In genomic region chr1:42947137-42947536, GRCh38 we compare ENCODE assay signal across 10 cellular contexts. TPM values are rescaled to one million over a fixed set of nuclear protein-coding genes. Genes with fewer than 3 reads are reported as not detected.
DNase-seq lines count a peak whose midpoint lies in the region; ATAC-seq, FAIRE-seq and TF ChIP-seq lines count a peak whose summit lies in the region.
"Had no signal": no experiment of that assay in that cellular context is flagged by ENCODE, and none has a peak within 500 bp of the region (broad histone marks: within the 10 kb centered on the region; RNA-seq: fewer than 3 reads in every experiment).

No MANE protein-coding gene starts in this region.

- peaks cover 10% of the 10 kb centered on the region for H3K36me3 ChIP-seq in CD4-positive, alpha-beta memory T cell (ENCODE audit: insufficient read depth, low read length)
- H3K36me3 ChIP-seq in adipocyte (ENCODE audit: control insufficient read depth, insufficient read depth, low read length, severe bottlenecking), result peaks cover 5% of the 10 kb centered on the region
- H3K36me3 ChIP-seq in naive thymus-derived CD4-positive, alpha-beta T cell (ENCODE audit: control insufficient read depth in 2 of 3, insufficient read depth in 3 of 3, low read length in 3 of 3), result peaks cover 2 to 15% (median 9%) of the 10 kb centered on the region in 3 experiments

- H3K9me3 ChIP-seq in A549, result no peaks in the 10 kb centered on the region
- no peaks in the 10 kb centered on the region for H3K9me3 ChIP-seq in CD4-positive, alpha-beta memory T cell (ENCODE audit: control insufficient read depth in 1 of 2, low read length in 2 of 2)
- no peaks in the 10 kb centered on the region for H3K9me3 ChIP-seq in adipocyte (ENCODE audit: control insufficient read depth, low read length)
- H3K9me3 ChIP-seq in naive thymus-derived CD4-positive, alpha-beta T cell (ENCODE audit: control insufficient read depth in 2 of 3, low read length in 3 of 3), result no peaks in the 10 kb centered on the region

- H3K4me1 ChIP-seq in A549 (peaks cover 98% of the 10 kb centered on the region), adipocyte (ENCODE audit: control insufficient read depth, insufficient read depth, low read length) (peaks cover 50% of the 10 kb centered on the region)
- peaks cover 95% of the 10 kb centered on the region for H3K4me1 ChIP-seq in CD4-positive, alpha-beta memory T cell (ENCODE audit: insufficient read depth, low read length)
- H3K4me1 ChIP-seq in naive thymus-derived CD4-positive, alpha-beta T cell (ENCODE audit: control insufficient read depth in 2 of 2, insufficient read depth in 2 of 2, low read length in 2 of 2), result peaks cover 91 to 94% of the 10 kb centered on the region in 2 donors

- CTCF ChIA-PET in A549 (lab: Yijun Ruan, JAX), result interaction anchor here (1.8 to 5.7 kb wide), 2 partner anchors 10 to 126 kb away, joined by 7 to 38 read pairs; no protein-coding TSS in a partner anchor
- CTCF ChIA-PET in CD4-positive, alpha-beta memory T cell (lab: Charles Lee; ENCODE audit: partially characterized antibody), result interaction anchor here (0.9 to 1.9 kb wide), 4 partner anchors 10 to 126 kb away, joined by 3 to 7 read pairs (median 4); no protein-coding TSS in a partner anchor
- CTCF ChIA-PET in naive thymus-derived CD4-positive, alpha-beta T cell (lab: Charles Lee), result no interaction called here

- no peak for DNase-seq in A549 (ENCODE audit: low read depth in 1 of 2, low spot score in 1 of 2)
- DNase-seq in CD4-positive, alpha-beta memory T cell, result no peak
- DNase-seq in adipocyte (ENCODE audit: low read depth), result no peak
- no peak for DNase-seq in naive thymus-derived CD4-positive, alpha-beta T cell
- no peak for DNase-seq in central memory CD4-positive, alpha-beta T cell
- DNase-seq in NCI-H524 treated with DMSO at 0.1 percent for 48 hours (lab: John Stamatoyannopoulos, UW), result no peak
- no peak for DNase-seq in NCI-H526 treated with DMSO at 0.1 percent for 48 hours (lab: John Stamatoyannopoulos, UW)
- DNase-seq: activated CD8-positive, alpha-beta memory T cell treated with anti-CD3 and anti-CD28 coated beads, Interleukin-2, amount 50 U/mL, for 48 hours; stimulated activated CD4-positive, alpha-beta T cell treated with anti-CD3 and anti-CD28 coated beads, Interleukin-12 subunit alpha, Interleukin-12 subunit beta, amount 100 ng/mL, for 4 hours had no signal

- peaks cover 74 to 98% (median 89%) of the 10 kb centered on the region in 4 donors for H3K4me1 Mint-ChIP-seq in CD4-positive, alpha-beta memory T cell
- H3K4me1 Mint-ChIP-seq in naive thymus-derived CD4-positive, alpha-beta T cell, result peaks cover 80 to 98% (median 96%) of the 10 kb centered on the region in 7 donors

- no peak for TF ChIP-seq POLR2A in A549 (IDR thresholded peaks at IDR 0.05; ENCODE audit: low read length)

- WGBS in A549 (ENCODE audit: missing lambda C conversion rate), result 74% methylated on average over 4 of the region's 4 CpGs

- peaks cover 20 to 29% of the 10 kb centered on the region in 2 donors for H3K36me3 Mint-ChIP-seq in CD4-positive, alpha-beta memory T cell
- peaks cover 4 to 35% (median 15%) of the 10 kb centered on the region in 5 donors for H3K36me3 Mint-ChIP-seq in naive thymus-derived CD4-positive, alpha-beta T cell

- POLR2A ChIA-PET in A549 (lab: Yijun Ruan, JAX), result interaction anchor here (0.7 kb wide), 1 partner anchor 8 kb away, joined by 3 read pairs; no protein-coding TSS in a partner anchor
- POLR2A ChIA-PET in CD4-positive, alpha-beta memory T cell (lab: Charles Lee; ENCODE audit: partially characterized antibody), result interaction anchor here (1.5 to 23.8 kb wide), 3 partner anchors 5 to 23 kb away, joined by 6 to 555 read pairs (median 555); partner anchors contain the start of gene SLC2A1
- POLR2A ChIA-PET in naive thymus-derived CD4-positive, alpha-beta T cell (lab: Charles Lee), result interaction anchor here (0.9 to 16.3 kb wide), 5 partner anchors 7 to 22 kb away, joined by 4 to 134 read pairs (median 13); partner anchors contain the start of gene SLC2A1

- no peaks in the 10 kb centered on the region for H3K27me3 ChIP-seq in CD4-positive, alpha-beta memory T cell (ENCODE audit: insufficient read depth, low read length)
- no peaks in the 10 kb centered on the region for H3K27me3 ChIP-seq in adipocyte (replicated peaks; ENCODE audit: control insufficient read depth, insufficient read depth, low read length)
- H3K27me3 ChIP-seq in naive thymus-derived CD4-positive, alpha-beta T cell (ENCODE audit: control insufficient read depth in 2 of 2, insufficient read depth in 2 of 2, low read length in 2 of 2), result no peaks in the 10 kb centered on the region

- ATAC-seq in A549 (no peak), GM21529 (IDR thresholded peaks at IDR 0.05; ENCODE audit: unreplicated experiment) (no peak)
- no peak for ATAC-seq in naive thymus-derived CD4-positive, alpha-beta T cell

- H3K9ac ChIP-seq in adipocyte (ENCODE audit: low read length), result peak overlapping the region; percentile 8

- H3K27ac ChIP-seq in A549, result peak overlapping the region; percentile 91 to 99; a peak in 5 of 6 replicates
- no peak overlapping the region for H3K27ac ChIP-seq in CD4-positive, alpha-beta memory T cell (ENCODE audit: low read depth, low read length)
- H3K27ac ChIP-seq in naive thymus-derived CD4-positive, alpha-beta T cell (ENCODE audit: low read depth, low read length), result no peak overlapping the region

- H3K27me3 Mint-ChIP-seq in CD4-positive, alpha-beta memory T cell, result no peaks in the 10 kb centered on the region
- H3K27me3 Mint-ChIP-seq in naive thymus-derived CD4-positive, alpha-beta T cell, result no peaks in the 10 kb centered on the region

- peak overlapping the region; percentile 76; the same call in 1 of the 3 replicates for H3K4me2 ChIP-seq in A549

- no peak for TF ChIP-seq CTCF in A549 (IDR thresholded peaks at IDR 0.05)

- H3K9me3 Mint-ChIP-seq in CD4-positive, alpha-beta memory T cell, result no peaks in the 10 kb centered on the region
- H3K9me3 Mint-ChIP-seq in naive thymus-derived CD4-positive, alpha-beta T cell, result no peaks in the 10 kb centered on the region

- H3K4me3 ChIP-seq in A549, result no peak overlapping the region
- no peak overlapping the region for H3K4me3 ChIP-seq in CD4-positive, alpha-beta memory T cell (ENCODE audit: low read length in 2 of 2)
- H3K4me3 ChIP-seq in adipocyte (ENCODE audit: low read length), result peak overlapping the region; percentile 3
- H3K4me3 ChIP-seq in naive thymus-derived CD4-positive, alpha-beta T cell (ENCODE audit: low read length), result no peak overlapping the region

- FAIRE-seq in A549 (lab: Jason Lieb, UNC), result no peak

- H3K27ac Mint-ChIP-seq in CD4-positive, alpha-beta memory T cell, result peak overlapping the region in 6 of 7 donors; percentile 15 to 93 (median 71)
- H3K27ac Mint-ChIP-seq in naive thymus-derived CD4-positive, alpha-beta T cell, result peak overlapping the region in 8 of 9 donors; percentile 45 to 95 (median 82)

- TF ChIP-seq RAD21 in A549 (conservative IDR thresholded peaks at IDR 0.05 in 1 of 2, IDR thresholded peaks at IDR 0.05 in 1 of 2), result no peak

- H3K4me3 Mint-ChIP-seq in CD4-positive, alpha-beta memory T cell, result peak overlapping the region in 4 of 8 donors; percentile 13 to 59 (median 34)
- H3K4me3 Mint-ChIP-seq in naive thymus-derived CD4-positive, alpha-beta T cell, result peak overlapping the region in 6 of 10 donors; percentile 5 to 49 (median 21)

- intact Hi-C loops in CD4-positive, alpha-beta memory T cell (cut with micrococcal nuclease), result no loop called here
- intact Hi-C loops in naive thymus-derived CD4-positive, alpha-beta T cell (cut with micrococcal nuclease), result no loop called here

- TF ChIP-seq EP300 in A549 (IDR thresholded peaks at IDR 0.05), result no peak

TF ChIP-seq in A549, 52 proteins besides CTCF, POLR2A, EP300 and RAD21:
- TF ChIP-seq, protein P1, sequence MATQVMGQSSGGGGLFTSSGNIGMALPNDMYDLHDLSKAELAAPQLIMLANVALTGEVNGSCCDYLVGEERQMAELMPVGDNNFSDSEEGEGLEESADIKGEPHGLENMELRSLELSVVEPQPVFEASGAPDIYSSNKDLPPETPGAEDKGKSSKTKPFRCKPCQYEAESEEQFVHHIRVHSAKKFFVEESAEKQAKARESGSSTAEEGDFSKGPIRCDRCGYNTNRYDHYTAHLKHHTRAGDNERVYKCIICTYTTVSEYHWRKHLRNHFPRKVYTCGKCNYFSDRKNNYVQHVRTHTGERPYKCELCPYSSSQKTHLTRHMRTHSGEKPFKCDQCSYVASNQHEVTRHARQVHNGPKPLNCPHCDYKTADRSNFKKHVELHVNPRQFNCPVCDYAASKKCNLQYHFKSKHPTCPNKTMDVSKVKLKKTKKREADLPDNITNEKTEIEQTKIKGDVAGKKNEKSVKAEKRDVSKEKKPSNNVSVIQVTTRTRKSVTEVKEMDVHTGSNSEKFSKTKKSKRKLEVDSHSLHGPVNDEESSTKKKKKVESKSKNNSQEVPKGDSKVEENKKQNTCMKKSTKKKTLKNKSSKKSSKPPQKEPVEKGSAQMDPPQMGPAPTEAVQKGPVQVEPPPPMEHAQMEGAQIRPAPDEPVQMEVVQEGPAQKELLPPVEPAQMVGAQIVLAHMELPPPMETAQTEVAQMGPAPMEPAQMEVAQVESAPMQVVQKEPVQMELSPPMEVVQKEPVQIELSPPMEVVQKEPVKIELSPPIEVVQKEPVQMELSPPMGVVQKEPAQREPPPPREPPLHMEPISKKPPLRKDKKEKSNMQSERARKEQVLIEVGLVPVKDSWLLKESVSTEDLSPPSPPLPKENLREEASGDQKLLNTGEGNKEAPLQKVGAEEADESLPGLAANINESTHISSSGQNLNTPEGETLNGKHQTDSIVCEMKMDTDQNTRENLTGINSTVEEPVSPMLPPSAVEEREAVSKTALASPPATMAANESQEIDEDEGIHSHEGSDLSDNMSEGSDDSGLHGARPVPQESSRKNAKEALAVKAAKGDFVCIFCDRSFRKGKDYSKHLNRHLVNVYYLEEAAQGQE (IDR thresholded peaks at IDR 0.05), result no peak
- TF ChIP-seq E2F6 (IDR thresholded peaks at IDR 0.05; ENCODE audit: borderline replicate concordance, low read depth), result no peak

RNA-seq across cellular contexts. Expression of gene SLC2A1, which starts 11.5 kb away (rescaled TPM):
- 106 and 107 TPM in 2 replicates for polyA plus RNA-seq in A549 (2011; rRNA removed)
- polyA plus RNA-seq in A549 (2012; cell fraction: cytosol; rRNA removed), result 118 and 141 TPM in 2 replicates
- polyA plus RNA-seq in A549 (2012; cell fraction: nucleus; rRNA removed), result 397 and 557 TPM in 2 replicates
- polyA plus RNA-seq in A549 (2017; fragmentation: RNase III; extraction: RNeasy Plus Mini Kit Qiagen cat#74134 plus additional on column Dnase treatment), result 103 to 137 TPM (median 124 TPM) in 3 replicates
- polyA minus RNA-seq in A549 (2011; rRNA and poly(A)+ RNA removed), result 122 and 160 TPM in 2 replicates
- 10 to 100 TPM; 57.5 to 58.4 TPM for total RNA-seq in CD4-positive, alpha-beta memory T cell
- 10 to 100 TPM; 22.7 to 29.9 TPM for polyA plus RNA-seq in CD4-positive, alpha-beta memory T cell
- total RNA-seq in naive thymus-derived CD4-positive, alpha-beta T cell, result 100 to 1,000 TPM in 1 of 5 experiments, 10 to 100 TPM in 4; 43.6 to 123 (median 73.1) TPM
- 10 to 100 TPM; 16.6 to 18.6 TPM for polyA plus RNA-seq in naive thymus-derived CD4-positive, alpha-beta T cell

Comparison
In these comparisons a context has a peak if more than half of its experiments do, and no peak if none do; other contexts are left out.
1. H3K27ac ChIP-seq: peak in A549 (2 of 2); none in CD4-positive, alpha-beta memory T cell (single experiment) and naive thymus-derived CD4-positive, alpha-beta T cell (single experiment).